15 cellular contexts compared by ENCODE assay signal in the genomic region with DNA sequence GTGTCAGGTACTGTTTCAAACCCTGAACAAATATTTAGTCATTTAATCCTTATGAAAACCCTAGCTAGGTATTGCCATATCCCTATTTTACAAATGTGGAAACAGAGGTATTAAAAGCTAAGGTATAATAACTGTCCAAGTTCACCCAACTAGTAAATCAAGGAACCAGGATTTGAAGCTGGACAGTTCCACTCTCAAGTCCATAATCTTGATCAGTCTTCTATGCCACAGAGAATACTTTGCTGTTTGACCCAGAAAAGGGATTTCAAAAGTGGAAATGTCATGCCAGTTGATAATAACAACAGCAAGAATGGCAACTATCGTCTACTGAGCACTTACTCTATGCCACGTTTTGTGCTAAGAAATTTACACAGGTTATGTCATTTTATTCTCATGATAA.
"Had no signal": no experiment of that assay in that cellular context is flagged by ENCODE, and none has a peak within 500 bp of the region (broad histone marks: within the 10 kb centered on the region; RNA-seq: fewer than 3 reads in every experiment).

No MANE protein-coding gene starts in this region.

- H3K4me3 Mint-ChIP-seq: T-cell; T-helper 1 cell treated with Interleukin-12 subunit alpha and Interleukin-12 subunit beta and Interleukin-4 antibody, amounts not matched to agents 30 μg/mL and 1 μg/mL, for 36 hours had no signal

- DNase-seq: Karpas-422, KBM-7, NCI-H1092, NCI-H1417 treated with DMSO at 0.1 percent for 48 hours, NCI-H1694 treated with DMSO at 0.1 percent for 48 hours, NCI-H1930, NCI-H2081, NCI-H2227 treated with DMSO at 0.1 percent for 48 hours, NCI-H748 treated with DMSO at 0.1 percent for 48 hours, SHP77 treated with DMSO at 0.1 percent for 48 hours, SJCRH30, SW 1271, T-cell had no signal

- H3K9me3 Mint-ChIP-seq: T-cell; T-helper 1 cell treated with Interleukin-12 subunit alpha and Interleukin-12 subunit beta and Interleukin-4 antibody, amounts not matched to agents 30 μg/mL and 1 μg/mL, for 36 hours had no signal

- H3K4me3 ChIP-seq: MG63, SJCRH30 had no signal

- H3K27ac Mint-ChIP-seq: T-cell; T-helper 1 cell treated with Interleukin-12 subunit alpha and Interleukin-12 subunit beta and Interleukin-4 antibody, amounts not matched to agents 30 μg/mL and 1 μg/mL, for 36 hours had no signal

- H3K27me3 ChIP-seq: MG63 had no signal

- H3K4me1 ChIP-seq: SJCRH30 had no signal

- H3K27ac ChIP-seq: SJCRH30 had no signal

- H3K9me3 ChIP-seq: MG63, SJCRH30 had no signal

- H3K36me3 ChIP-seq: MG63, SJCRH30 had no signal

- ATAC-seq: T-cell had no signal
